Comparison of ENCODE assay signal across 12 cellular contexts in genomic region chr11:93322207-93322606, GRCh38. TPM values are rescaled to one million over a fixed set of nuclear protein-coding genes. Genes with fewer than 3 reads are reported as not detected.
"Had no signal": no experiment of that assay in that cellular context is flagged by ENCODE, and none has a peak within 500 bp of the region (broad histone marks: within the 10 kb centered on the region; RNA-seq: fewer than 3 reads in every experiment).

No MANE protein-coding gene starts in this region.

- H3K4me3 ChIP-seq: GM23248, GM23338, HAP-1 had no signal

- ATAC-seq: GM23338, HCT116 had no signal

- DNase-seq: GM23248, GOT3, H7, H9, HCEC 1CT, HFFc6 had no signal

- FAIRE-seq: H1, H54 had no signal

- H3K27ac ChIP-seq: GM23248 had no signal

- H3K4me1 ChIP-seq: HAP-1 had no signal

- H3K9me3 ChIP-seq: HAP-1 had no signal

- H3K36me3 ChIP-seq: HAP-1 had no signal

RNA-seq across cellular contexts. Expression of gene DEUP1, which starts 8.3 kb away (rescaled TPM):
- total RNA-seq: GM23248, H4, H7, HFFc6 had no signal
- polyA plus RNA-seq: GM23248, H1 had no signal
